ENCODE assay signal across 33 cellular contexts in the genomic region with DNA sequence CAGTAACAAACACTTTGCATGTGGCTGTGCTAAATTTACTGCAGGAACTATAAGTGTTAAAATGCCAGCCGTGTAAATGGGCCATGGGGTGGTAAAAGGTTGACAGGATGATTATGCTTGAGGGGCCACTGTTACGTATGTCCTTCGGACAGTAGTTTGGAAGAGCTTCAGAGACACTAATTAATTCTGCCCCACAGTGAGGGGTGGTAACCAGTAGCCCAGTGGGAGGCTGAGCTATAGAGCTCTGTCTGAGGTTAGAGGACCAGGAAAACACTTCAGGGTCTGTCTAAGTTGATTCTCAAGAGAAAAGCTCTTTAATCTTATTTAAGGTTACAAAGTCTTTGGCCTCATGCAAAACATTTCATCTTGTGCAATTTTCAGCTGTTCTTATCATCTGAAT.
"Had no signal": no experiment of that assay in that cellular context is flagged by ENCODE, and none has a peak within 500 bp of the region (broad histone marks: within the 10 kb centered on the region; RNA-seq: fewer than 3 reads in every experiment).

No MANE protein-coding gene starts in this region.

- H3K4me1 ChIP-seq: adrenal gland, ascending aorta, colonic mucosa, heart right ventricle, left ventricle myocardium inferior, sigmoid colon, upper lobe of left lung, vagina had no signal

- DNase-seq: activated CD4-positive, alpha-beta T cell treated with anti-CD3 and anti-CD28 coated beads for 48 hours; activated CD4-positive, alpha-beta T cell treated with anti-CD3 and anti-CD28 coated beads, Interleukin-2, amount 50 U/mL, for 48 hours; activated CD8-positive, alpha-beta memory T cell treated with anti-CD3 and anti-CD28 coated beads for 24 hours; activated effector memory CD4-positive, alpha-beta T cell treated with Interleukin-2 at 50 U/mL for 16 hours; activated naive CD4-positive, alpha-beta T cell treated with Interleukin-2 at 50 U/mL for 16 hours; adrenal gland; cerebellar nuclear complex; colonic mucosa; dorsolateral prefrontal cortex; effector memory CD4-positive, alpha-beta T cell; foreskin fibroblast; heart right ventricle; left ventricle myocardium inferior; mesendoderm; natural killer cell; sigmoid colon; small intestine; stimulated activated CD4-positive, alpha-beta T cell treated with anti-CD3 and anti-CD28 coated beads, Interleukin-4, amount 100 ng/mL, for 4 hours; stimulated activated CD8-positive, alpha-beta memory T cell treated with anti-CD3 and anti-CD28 coated beads, Interleukin-4, amount 100 ng/mL, for 48 hours; stimulated activated naive CD8-positive, alpha-beta T cell treated with anti-CD3 and anti-CD28 coated beads, Interleukin-15, amount 100 ng/mL, for 72 hours; substantia nigra; T-helper 1 cell; upper lobe of left lung had no signal

- H3K4me3 ChIP-seq: adrenal gland, ascending aorta, cardiac muscle cell, colonic mucosa, dorsolateral prefrontal cortex, heart right ventricle, left ventricle myocardium inferior, lung, sigmoid colon, upper lobe of left lung, vagina had no signal

- H3K36me3 ChIP-seq: adrenal gland, ascending aorta, cardiac muscle cell, colonic mucosa, heart right ventricle, left ventricle myocardium inferior, neutrophil, sigmoid colon, upper lobe of left lung, vagina had no signal

- H3K4me1 Mint-ChIP-seq: natural killer cell; stimulated activated memory B cell treated with anti-CD40 and anti-IgM and Interleukin-4, amounts not matched to agents 10 μg/mL and 1 μg/mL and 100 μg/mL, for 72 hours; stimulated activated naive CD8-positive, alpha-beta T cell treated with anti-CD3 and anti-CD28 coated beads, Interleukin-15, amount 100 ng/mL, for 72 hours had no signal

- H3K9me3 Mint-ChIP-seq: brain had no signal

- H3K27me3 ChIP-seq: adrenal gland, ascending aorta, cardiac muscle cell, colonic mucosa, heart right ventricle, neutrophil, sigmoid colon, upper lobe of left lung, vagina had no signal

- H3K27ac Mint-ChIP-seq: activated naive CD8-positive, alpha-beta T cell; natural killer cell; stimulated activated memory B cell treated with anti-CD40 and anti-IgM and Interleukin-4, amounts not matched to agents 10 μg/mL and 1 μg/mL and 100 μg/mL, for 72 hours; stimulated activated naive CD8-positive, alpha-beta T cell treated with anti-CD3 and anti-CD28 coated beads, Interleukin-15, amount 100 ng/mL, for 72 hours; T-helper 2 cell treated with Interferon-gamma antibody and Interleukin-4, amounts not matched to agents 5 μg/mL and 100 μg/mL, for 36 hours had no signal

- H3K27me3 Mint-ChIP-seq: activated naive CD8-positive, alpha-beta T cell; stimulated activated memory B cell treated with anti-CD40 and anti-IgM and Interleukin-4, amounts not matched to agents 10 μg/mL and 1 μg/mL and 100 μg/mL, for 72 hours; stimulated activated naive CD8-positive, alpha-beta T cell treated with anti-CD3 and anti-CD28 coated beads, Interleukin-15, amount 100 ng/mL, for 72 hours had no signal

- H3K4me3 Mint-ChIP-seq: activated naive CD8-positive, alpha-beta T cell; brain; natural killer cell; stimulated activated memory B cell treated with anti-CD40 and anti-IgM and Interleukin-4, amounts not matched to agents 10 μg/mL and 1 μg/mL and 100 μg/mL, for 72 hours; stimulated activated naive CD8-positive, alpha-beta T cell treated with anti-CD3 and anti-CD28 coated beads, Interleukin-15, amount 100 ng/mL, for 72 hours; T-helper 2 cell treated with Interferon-gamma antibody and Interleukin-4, amounts not matched to agents 5 μg/mL and 100 μg/mL, for 36 hours had no signal

- H3K36me3 Mint-ChIP-seq: activated naive CD8-positive, alpha-beta T cell; brain; stimulated activated memory B cell treated with anti-CD40 and anti-IgM and Interleukin-4, amounts not matched to agents 10 μg/mL and 1 μg/mL and 100 μg/mL, for 72 hours had no signal

- H3K27ac ChIP-seq: adrenal gland, ascending aorta, cardiac muscle cell, colonic mucosa, dorsolateral prefrontal cortex, left ventricle myocardium inferior, neutrophil, vagina, VCaP had no signal

- H3K9me3 ChIP-seq: ascending aorta, colonic mucosa, neutrophil, sigmoid colon, upper lobe of left lung, vagina had no signal
